Comparison of ENCODE assay signal across 8 cellular contexts in genomic region chr1:221740941-221741363, GRCh38. TPM values are rescaled to one million over a fixed set of nuclear protein-coding genes. Genes with fewer than 3 reads are reported as not detected.
DNase-seq lines count a peak whose midpoint lies in the region; ATAC-seq and TF ChIP-seq lines count a peak whose summit lies in the region.

No MANE protein-coding gene starts in this region.

- TF ChIP-seq POLR2A in testis (IDR thresholded peaks at IDR 0.05), result no peak

- no peak for DNase-seq in AG04449 (ENCODE audit: low read depth, low spot score)
- peak; percentile 15 for DNase-seq in activated T-helper 9 cell treated with anti-CD3 and anti-CD28 coated beads, Interleukin-2, amount 50 U/mL, for 16 hours (ENCODE audit: low read depth)
- DNase-seq in immature natural killer cell, result peak; percentile 36 to 41 (median 40)
- no peak for DNase-seq in testis

- no peak overlapping the region for H3K4me3 Mint-ChIP-seq in immature natural killer cell

- peaks cover 0 to 14% (median 1%) of the 10 kb centered on the region in 3 donors for H3K27me3 Mint-ChIP-seq in immature natural killer cell (ENCODE audit: low read depth in 3 of 3)

- H3K27ac ChIP-seq in HUES48 (ENCODE audit: low read depth, low read length) (no peak overlapping the region), testis (peak overlapping the region; percentile 61 to 81)

- CTCF ChIA-PET in AG04449 (lab: Yijun Ruan, JAX), result interaction anchor here (0.8 to 5.4 kb wide), 13 partner anchors 9 to 714 kb away, joined by 3 to 51 read pairs (median 4); no protein-coding TSS in a partner anchor

- ATAC-seq in HG02870 (IDR thresholded peaks at IDR 0.05; ENCODE audit: unreplicated experiment), result no peak
- no peak for ATAC-seq in GM21526 (IDR thresholded peaks at IDR 0.05; ENCODE audit: low FRiP score, unreplicated experiment)
- no peak for ATAC-seq in GM21576 (IDR thresholded peaks at IDR 0.05; ENCODE audit: unreplicated experiment)

- no peaks in the 10 kb centered on the region for H3K9me3 Mint-ChIP-seq in immature natural killer cell

- H3K36me3 ChIP-seq in HUES48 (ENCODE audit: control insufficient read depth, insufficient read depth, low read length) (peaks cover 6% of the 10 kb centered on the region), testis (ENCODE audit: low read depth, missing control alignments) (no peaks in the 10 kb centered on the region)

- TF ChIP-seq CTCF in AG04449 (IDR thresholded peaks at IDR 0.05; ENCODE audit: insufficient read depth, low read length, missing control alignments) (no peak), testis (IDR thresholded peaks at IDR 0.05) (no peak)

- intact Hi-C loops in testis (cut with DNase I; ENCODE audit: low total_unique reads), result loop anchor here (10.0 kb wide), 1 partner anchor 176 kb away; no protein-coding TSS in a partner anchor

- peaks cover 10% of the 10 kb centered on the region in 2 donors for H3K4me1 Mint-ChIP-seq in immature natural killer cell

- H3K4me3 ChIP-seq in AG04449 (ENCODE audit: low read depth, low read length), result peak overlapping the region; percentile 92
- peak overlapping the region; percentile 83 for H3K4me3 ChIP-seq in HUES48 (ENCODE audit: low read depth, low read length)
- H3K4me3 ChIP-seq in testis, result peak overlapping the region; percentile 73 to 82

- H3K27me3 ChIP-seq in HUES48 (ENCODE audit: control insufficient read depth, insufficient read depth, low read length), result peaks cover 25% of the 10 kb centered on the region
- H3K27me3 ChIP-seq in testis, result no peaks in the 10 kb centered on the region

- H3K27ac Mint-ChIP-seq in immature natural killer cell, result no peak overlapping the region

- H3K9me3 ChIP-seq in HUES48 (ENCODE audit: control insufficient read depth, insufficient read depth, low read length) (no peaks in the 10 kb centered on the region), testis (no peaks in the 10 kb centered on the region)

- 3 to 4% methylated on average over 15 to 27 of the region's 27 CpGs for WGBS in testis, 2 donors

- peak overlapping the region; percentile 32; the same call in 1 of the 2 replicates for H3K9ac ChIP-seq in HUES48 (ENCODE audit: low read depth, low read length)

- H3K36me3 Mint-ChIP-seq in immature natural killer cell, result peaks cover 16 to 36% (median 36%) of the 10 kb centered on the region in 3 donors

- H3K4me1 ChIP-seq in HUES48 (ENCODE audit: control insufficient read depth, insufficient read depth, low read length), result peaks cover 12% of the 10 kb centered on the region
- no peaks in the 10 kb centered on the region for H3K4me1 ChIP-seq in testis

- POLR2A ChIA-PET in AG04449 (lab: Yijun Ruan, JAX), result interaction anchor here (0.6 to 2.7 kb wide), 16 partner anchors 11 to 714 kb away, joined by 3 to 28 read pairs (median 4); no protein-coding TSS in a partner anchor

RNA-seq across cellular contexts. Expression of gene DUSP10, which starts 0.9 kb away (rescaled TPM):
- polyA plus RNA-seq in immature natural killer cell (10 to 100 TPM; 10.7 to 25.6 (median 14.7) TPM), testis (ENCODE audit: insufficient read depth, low read depth, low replicate concordance) (17.4 TPM)
- total RNA-seq in testis, result 10 to 100 TPM; 12.3 to 14.6 TPM

Comparison
In these comparisons a context has a peak if more than half of its experiments do, and no peak if none do; other contexts are left out.
1. DNase-seq: peak in activated T-helper 9 cell treated with anti-CD3 and anti-CD28 coated beads, Interleukin-2, amount 50 U/mL, for 16 hours (single experiment) and immature natural killer cell (3 of 3); none in AG04449 (single experiment) and testis (single experiment).
2. Peak in every context shown above with its lines, with median percentiles within 50 percentile points of each other: H3K4me3 ChIP-seq.